ENCODE assay signal across 11 cellular contexts in genomic region chr1:6261615-6261995, GRCh38. TPM values are rescaled to one million over a fixed set of nuclear protein-coding genes. Genes with fewer than 3 reads are reported as not detected.
A peak's percentile ranks its signal among the peaks of the same experiment; 100 is the strongest.
DNase-seq lines count a peak whose midpoint lies in the region; ATAC-seq, FAIRE-seq and TF ChIP-seq lines count a peak whose summit lies in the region.
"Had no signal": no experiment of that assay in that cellular context is flagged by ENCODE, and none has a peak within 500 bp of the region (broad histone marks: within the 10 kb centered on the region; RNA-seq: fewer than 3 reads in every experiment).

No MANE protein-coding gene starts in this region.

- POLR2A ChIA-PET in IMR-90 (lab: Charles Lee; ENCODE audit: unreplicated experiment) = no interaction called here

- H2BK5ac ChIP-seq in IMR-90 (ENCODE audit: low read depth, low read length, poor library complexity, severe bottlenecking) = no peak overlapping the region
- no peak overlapping the region for H2BK5ac ChIP-seq in mesendoderm (ENCODE audit: low read length)

- WGBS in IMR-90 (ENCODE audit: extremely low coverage in 2 of 2, insufficient read length in 1 of 2), 2 experiments = 45% methylated on average over 4 of the region's 15 CpGs; no CpG with 5 or more reads in 1 of the 2 experiments
- no CpG with 5 or more reads among the region's 15 CpGs for WGBS in mesendoderm (ENCODE audit: extremely low coverage, insufficient coverage, low lambda C conversion rate)

- H3K9ac ChIP-seq in IMR-90 (ENCODE audit: low read depth, low read length) = no peak overlapping the region
- H3K9ac ChIP-seq in mesendoderm (ENCODE audit: low read length) = no peak overlapping the region
- H3K9ac ChIP-seq: KMS-11 had no signal

- H2AK9ac ChIP-seq in IMR-90 (replicated peaks; ENCODE audit: low read depth, low read length, poor library complexity) = peak overlapping the region; percentile 13

- H3K4ac ChIP-seq in IMR-90 (ENCODE audit: low read depth, low read length) (no peak overlapping the region), mesendoderm (ENCODE audit: low read depth, low read length) (no peak overlapping the region)

- in situ Hi-C loops in IMR-90 (cut with MboI; ENCODE audit: low sequenced_read_pairs) = no loop called here
- in situ Hi-C loops in brain microvascular endothelial cell (cut with HindIII; ENCODE audit: low pct_ligation_motif_present, low sequenced_read_pairs) = no loop called here

- H3K14ac ChIP-seq in IMR-90 (replicated peaks; ENCODE audit: low read depth, low read length) = no peak overlapping the region

- H3K27ac ChIP-seq in IMR-90 (ENCODE audit: insufficient read depth, low read length) = no peak overlapping the region
- H3K27ac ChIP-seq in brain microvascular endothelial cell = no peak overlapping the region
- H3K27ac ChIP-seq in mesendoderm (ENCODE audit: low read depth, low read length) = no peak overlapping the region
- H3K27ac ChIP-seq: KMS-11 had no signal

- CTCF ChIA-PET in IMR-90 (lab: Yijun Ruan, JAX) = no interaction called here

- peaks cover 4% of the 10 kb centered on the region for H4K20me1 ChIP-seq in IMR-90 (ENCODE audit: insufficient read depth, low read length)

- dilution Hi-C loops in IMR-90 (cut with HindIII; ENCODE audit: low sequenced_read_pairs, unreplicated experiment) = no loop called here

- no peak overlapping the region for H2AK5ac ChIP-seq in IMR-90 (ENCODE audit: low read depth, low read length)
- no peak overlapping the region for H2AK5ac ChIP-seq in mesendoderm (ENCODE audit: low read length)

- TF ChIP-seq RAD21 in IMR-90 (IDR thresholded peaks at IDR 0.05; ENCODE audit: low read length) = no peak

- TF ChIP-seq POLR2A in IMR-90 (IDR thresholded peaks at IDR 0.05; ENCODE audit: low read depth, low read length) = no peak

- no peak for FAIRE-seq in HTR-8/SVneo (lab: Jason Lieb, UNC)
- FAIRE-seq: GM18507 had no signal

- H3K4me3 ChIP-seq in AG09309 (ENCODE audit: control insufficient read depth, low read depth, low read length) (peak overlapping the region; percentile 36), IMR-90 (ENCODE audit: insufficient read depth, low read depth, low read length) (no peak overlapping the region; the same call in 1 of the 2 replicates), brain microvascular endothelial cell (ENCODE audit: low read depth, low read length) (peak overlapping the region; percentile 39), mesendoderm (ENCODE audit: low read length) (no peak overlapping the region)

- H3K4me1 ChIP-seq in IMR-90 (ENCODE audit: control insufficient read depth, insufficient read depth, low read length) = peaks cover 2% of the 10 kb centered on the region; the same call in 1 of the 2 replicates
- H3K4me1 ChIP-seq in mesendoderm (ENCODE audit: control insufficient read depth, low read depth, low read length) = no peaks in the 10 kb centered on the region

- TF ChIP-seq CTCF in AG09309 (IDR thresholded peaks at IDR 0.05; ENCODE audit: control insufficient read depth, insufficient read depth, low read depth, low read length, missing control alignments) = no peak
- TF ChIP-seq CTCF in IMR-90 (conservative IDR thresholded peaks at IDR 0.05; ENCODE audit: low read depth, low read length) = no peak
- no peak for TF ChIP-seq CTCF in brain microvascular endothelial cell (IDR thresholded peaks at IDR 0.05; ENCODE audit: low read depth, low read length, missing control alignments)

- H4K91ac ChIP-seq in IMR-90 (ENCODE audit: insufficient read depth, low read depth, low read length) = no peak overlapping the region

- intact Hi-C loops in IMR-90 (cut with micrococcal nuclease) = no loop called here

- no peak overlapping the region; the same call in 1 of the 2 replicates for H3K4me2 ChIP-seq in IMR-90 (ENCODE audit: low read depth, low read length)
- H3K4me2 ChIP-seq in mesendoderm (ENCODE audit: low read length) = peak overlapping the region; percentile 14

- H3K36me3 ChIP-seq in IMR-90 (ENCODE audit: control insufficient read depth, insufficient read depth, low read length) = no peaks in the 10 kb centered on the region
- no peaks in the 10 kb centered on the region for H3K36me3 ChIP-seq in brain microvascular endothelial cell (replicated peaks)
- H3K36me3 ChIP-seq in mesendoderm (ENCODE audit: control insufficient read depth, insufficient read depth, low read length) = no peaks in the 10 kb centered on the region

- H2BK15ac ChIP-seq in IMR-90 (ENCODE audit: low read depth, low read length) = no peak overlapping the region
- H2BK15ac ChIP-seq in mesendoderm (replicated peaks; ENCODE audit: low read depth) = no peak overlapping the region

- H3K27me3 ChIP-seq in IMR-90 (ENCODE audit: control insufficient read depth, insufficient read depth, low read length) (no peaks in the 10 kb centered on the region), brain microvascular endothelial cell (replicated peaks) (no peaks in the 10 kb centered on the region), mesendoderm (ENCODE audit: insufficient read depth, low read length, poor library complexity) (no peaks in the 10 kb centered on the region)

- H4K8ac ChIP-seq in IMR-90 (ENCODE audit: low read depth in 2 of 2, low read length in 2 of 2) (no peak overlapping the region), mesendoderm (ENCODE audit: low read depth, low read length) (no peak overlapping the region)

- no peaks in the 10 kb centered on the region for H3K9me1 ChIP-seq in IMR-90 (ENCODE audit: insufficient read depth, low read length)

- DNase-seq in AG09309 (ENCODE audit: low read depth) (no peak), IMR-90 (no peak), brain microvascular endothelial cell (no peak), mesendoderm (peak; percentile 58), HCEC 1CT (no peak), HTR-8/SVneo (ENCODE audit: insufficient read length, low spot score) (no peak)

- peak overlapping the region; percentile 94 for H2AFZ ChIP-seq in IMR-90 (replicated peaks; ENCODE audit: low read length, poor library complexity)

- no peak overlapping the region for H4K5ac ChIP-seq in IMR-90 (ENCODE audit: low read depth, low read length)
- H4K5ac ChIP-seq in mesendoderm (ENCODE audit: low read length) = no peak overlapping the region

- H2BK120ac ChIP-seq in IMR-90 (ENCODE audit: low read depth, low read length) = no peak overlapping the region
- H2BK120ac ChIP-seq in mesendoderm (ENCODE audit: low read depth, low read length) = no peak overlapping the region

- no TSS peak for BruUV-seq in IMR-90 (replicated peaks; lab: Mats Ljungman, UMichigan)

- no peak overlapping the region for H2BK20ac ChIP-seq in IMR-90 (ENCODE audit: low read depth, low read length)

- H3K79me2 ChIP-seq in mesendoderm (ENCODE audit: control insufficient read depth, insufficient read depth, low read length) = no peaks in the 10 kb centered on the region

- H3K79me1 ChIP-seq in IMR-90 (ENCODE audit: low read depth in 1 of 2, low read length in 2 of 2) (no peaks in the 10 kb centered on the region), mesendoderm (ENCODE audit: low read length) (no peaks in the 10 kb centered on the region)

- H3K9me3 ChIP-seq in IMR-90 (ENCODE audit: control insufficient read depth, insufficient read depth, low read length) = no peaks in the 10 kb centered on the region

- H3K56ac ChIP-seq in IMR-90 (ENCODE audit: extremely low read depth, insufficient read depth, low read length) = no peak overlapping the region
- H3K56ac ChIP-seq in mesendoderm (ENCODE audit: low read length) = peak overlapping the region; percentile 67

- ATAC-seq in IMR-90 (ENCODE audit: low read depth) = no peak
- no peak for ATAC-seq in GM19397 (IDR thresholded peaks at IDR 0.05; ENCODE audit: unreplicated experiment)
- no peak for ATAC-seq in HG03108 (IDR thresholded peaks at IDR 0.05; ENCODE audit: unreplicated experiment)

- no peak overlapping the region for H3K18ac ChIP-seq in IMR-90 (ENCODE audit: low read depth, low read length)
- H3K18ac ChIP-seq in mesendoderm (ENCODE audit: low read length) = no peak overlapping the region

- H3K23ac ChIP-seq in IMR-90 (ENCODE audit: low read depth, low read length) (no peak overlapping the region), mesendoderm (ENCODE audit: low read length) (no peak overlapping the region)

TF ChIP-seq in IMR-90, 13 proteins besides CTCF, POLR2A, EP300 and RAD21 (continues in another document):
- TF ChIP-seq MAFK (IDR thresholded peaks at IDR 0.05; ENCODE audit: low read depth, low read length) (no peak), FOS (IDR thresholded peaks at IDR 0.05; ENCODE audit: low read depth, low read length) (no peak), USF2 (IDR thresholded peaks at IDR 0.05; ENCODE audit: low read depth, low read length) (no peak), CHD1 (IDR thresholded peaks at IDR 0.05; ENCODE audit: low read depth, low read length) (no peak), MXI1 (IDR thresholded peaks at IDR 0.05; ENCODE audit: borderline replicate concordance, low read depth, low read length) (no peak)

RNA-seq across cellular contexts. Expression of gene GPR153, which starts 0.7 kb away (rescaled TPM):
- 1.7 and 1.8 TPM in 2 replicates for total RNA-seq in IMR-90 (2012; rRNA removed)
- 5.2 and 6.5 TPM in 2 replicates for polyA plus RNA-seq in IMR-90 (2012; rRNA removed)
- 4.8 and 9.2 TPM in 2 replicates for polyA plus RNA-seq in IMR-90 (2012; cell fraction: cytosol; rRNA removed)
- polyA plus RNA-seq in IMR-90 (2012; cell fraction: nucleus; rRNA removed; ENCODE audit: low replicate concordance) = 11.6 and 25.5 TPM in 2 replicates
- polyA plus RNA-seq in mesendoderm (2013, experiment 1 of 2) = 0.87 TPM
- polyA plus RNA-seq in mesendoderm (2013, experiment 2 of 2) = 0.88 TPM

RNA-seq across cellular contexts. Expression of gene HES3, which starts 17.6 kb away (rescaled TPM):
- not detected in 2 replicates for total RNA-seq in IMR-90 (2012; rRNA removed)
- polyA plus RNA-seq in IMR-90 (2012; rRNA removed) = not detected in 2 replicates
- not detected in 2 replicates for polyA plus RNA-seq in IMR-90 (2012; cell fraction: cytosol; rRNA removed)
- polyA plus RNA-seq in IMR-90 (2012; cell fraction: nucleus; rRNA removed; ENCODE audit: low replicate concordance) = not detected in 2 replicates
- polyA plus RNA-seq in mesendoderm (2013, experiment 1 of 2) = 0.27 TPM
- polyA plus RNA-seq in mesendoderm (2013, experiment 2 of 2) = 0.20 TPM
- total RNA-seq: renal cortical epithelial cell had no signal

RNA-seq across cellular contexts. Expression of gene ICMT, which starts 25.8 kb away (rescaled TPM):
- 53.9 and 61.7 TPM in 2 replicates for total RNA-seq in IMR-90 (2012; rRNA removed)
- 36.4 and 37.2 TPM in 2 replicates for polyA plus RNA-seq in IMR-90 (2012; rRNA removed)
- 23.0 and 23.1 TPM in 2 replicates for polyA plus RNA-seq in IMR-90 (2012; cell fraction: cytosol; rRNA removed)
- 8.0 and 15.4 TPM in 2 replicates for polyA plus RNA-seq in IMR-90 (2012; cell fraction: nucleus; rRNA removed; ENCODE audit: low replicate concordance)
- polyA plus RNA-seq in mesendoderm (2013, experiment 1 of 2) = 54.8 TPM
- 54.8 TPM for polyA plus RNA-seq in mesendoderm (2013, experiment 2 of 2)

RNA-seq across cellular contexts. Expression of gene RNF207, which starts 55.7 kb away (rescaled TPM):
- total RNA-seq in IMR-90 (2012; rRNA removed) = 2.7 and 3.9 TPM in 2 replicates
- polyA plus RNA-seq in IMR-90 (2012; rRNA removed) = 17.2 and 42.9 TPM in 2 replicates
- 4.7 and 5.1 TPM in 2 replicates for polyA plus RNA-seq in IMR-90 (2012; cell fraction: cytosol; rRNA removed)
- polyA plus RNA-seq in IMR-90 (2012; cell fraction: nucleus; rRNA removed; ENCODE audit: low replicate concordance) = 181 and 244 TPM in 2 replicates
- 0.31 TPM for polyA plus RNA-seq in mesendoderm (2013, experiment 1 of 2)
- 0.41 TPM for polyA plus RNA-seq in mesendoderm (2013, experiment 2 of 2)

Comparison
In these comparisons a context has a peak if more than half of its experiments do, and no peak if none do; other contexts are left out.
1. H3K4me3 ChIP-seq: peak in AG09309 (single experiment) and brain microvascular endothelial cell (single experiment); none in IMR-90 (single experiment) and mesendoderm (single experiment).